In genomic region chr10:47165168-47165710, GRCh38 we compare ENCODE assay signal across 10 cellular contexts.
DNase-seq lines count a peak whose midpoint lies in the region; ATAC-seq and TF ChIP-seq lines count a peak whose summit lies in the region.
"Had no signal": no experiment of that assay in that cellular context is flagged by ENCODE, and none has a peak within 500 bp of the region (broad histone marks: within the 10 kb centered on the region; RNA-seq: fewer than 3 reads in every experiment).

No MANE protein-coding gene starts in this region.

- H3K9me3 ChIP-seq in ascending aorta = no peaks in the 10 kb centered on the region
- no peaks in the 10 kb centered on the region for H3K9me3 ChIP-seq in lower lobe of right lung
- H3K9me3 ChIP-seq in suprapubic skin = no peaks in the 10 kb centered on the region

- peak in 1 of 2 donors; percentile 24 for ATAC-seq in lower lobe of right lung
- no peak for ATAC-seq in HG03520 (IDR thresholded peaks at IDR 0.05; ENCODE audit: unreplicated experiment)
- no peak for ATAC-seq in omental fat pad (ENCODE audit: low FRiP score)
- ATAC-seq in GM21786 (IDR thresholded peaks at IDR 0.05; ENCODE audit: unreplicated experiment) = no peak
- ATAC-seq: A549 had no signal

- H3K27me3 ChIP-seq in ascending aorta = no peaks in the 10 kb centered on the region
- no peaks in the 10 kb centered on the region for H3K27me3 ChIP-seq in lower lobe of right lung (ENCODE audit: low read depth)
- H3K27me3 ChIP-seq in suprapubic skin = no peaks in the 10 kb centered on the region

- H3K4me3 ChIP-seq in ascending aorta (peak overlapping the region; percentile 29 to 49), lower lobe of right lung (peak overlapping the region; percentile 35), suprapubic skin (peak overlapping the region; percentile 38)
- H3K4me3 ChIP-seq: A549 had no signal

- H3K36me3 ChIP-seq in ascending aorta (no peaks in the 10 kb centered on the region), lower lobe of right lung (no peaks in the 10 kb centered on the region), suprapubic skin (no peaks in the 10 kb centered on the region)

- TF ChIP-seq EP300 in suprapubic skin (IDR thresholded peaks at IDR 0.05) = no peak

- peaks cover 4 to 25% of the 10 kb centered on the region in 2 donors for H3K4me1 ChIP-seq in ascending aorta
- H3K4me1 ChIP-seq in lower lobe of right lung = peaks cover 32% of the 10 kb centered on the region
- peaks cover 25% of the 10 kb centered on the region for H3K4me1 ChIP-seq in suprapubic skin

- peak overlapping the region; percentile 90 to 93 for H3K27ac ChIP-seq in ascending aorta
- H3K27ac ChIP-seq in lower lobe of right lung = peak overlapping the region; percentile 81
- H3K27ac ChIP-seq in suprapubic skin = peak overlapping the region; percentile 61

- intact Hi-C loops in ascending aorta (cut with DNase I) (loop anchor here (5.0 to 10.0 kb wide), 6 partner anchors 118 to 1493 kb away; partner anchors contain the start of gene ZFAND4), lower lobe of right lung (cut with DNase I) (no loop called here)

- DNase-seq in SKM-1 treated with dmso at 0.1 percent for 144 hours (lab: John Stamatoyannopoulos, UW; ENCODE audit: unreplicated experiment) (peak; percentile 66), SKM-1 (lab: John Stamatoyannopoulos, UW; ENCODE audit: unreplicated experiment) (no peak), ascending aorta (ENCODE audit: low spot score in 2 of 2) (no peak), lower lobe of right lung (no peak), suprapubic skin (ENCODE audit: low spot score in 2 of 2) (no peak), omental fat pad (ENCODE audit: low spot score) (no peak)
- DNase-seq: NCI-H82 had no signal

- no peak for TF ChIP-seq POLR2A in suprapubic skin (IDR thresholded peaks at IDR 0.05)

- 47% methylated on average over 5 of the region's 7 CpGs for WGBS in suprapubic skin

- TF ChIP-seq CTCF in ascending aorta (IDR thresholded peaks at IDR 0.05) (no peak), lower lobe of right lung (IDR thresholded peaks at IDR 0.05) (no peak), suprapubic skin (IDR thresholded peaks at IDR 0.05) (no peak), omental fat pad (IDR thresholded peaks at IDR 0.05) (no peak)
